12 cellular contexts compared by ENCODE assay signal in genomic region chr7:142298009-142298408, GRCh38. TPM values are rescaled to one million over a fixed set of nuclear protein-coding genes. Genes with fewer than 3 reads are reported as not detected.
DNase-seq lines count a peak whose midpoint lies in the region; ATAC-seq and TF ChIP-seq lines count a peak whose summit lies in the region.
"Had no signal": no experiment of that assay in that cellular context is flagged by ENCODE, and none has a peak within 500 bp of the region (broad histone marks: within the 10 kb centered on the region; RNA-seq: fewer than 3 reads in every experiment).

No MANE protein-coding gene starts in this region.

- H3K9me3 Mint-ChIP-seq in activated T-helper 17 cell treated with anti-CD3 and anti-CD28 coated beads, Interleukin-2, amount 50 U/mL, for 72 hours, result no peaks in the 10 kb centered on the region

- H4K5ac ChIP-seq in mesendoderm (ENCODE audit: low read length), result no peak overlapping the region

- no peak overlapping the region for H3K56ac ChIP-seq in mesendoderm (ENCODE audit: low read length)

- H3K36me3 ChIP-seq in DND-41 (ENCODE audit: insufficient read depth, low read length) (no peaks in the 10 kb centered on the region), mesendoderm (ENCODE audit: control insufficient read depth, insufficient read depth, low read length) (no peaks in the 10 kb centered on the region)
- H3K36me3 ChIP-seq: ascending aorta, gastrocnemius medialis had no signal

- no peak overlapping the region for H3K18ac ChIP-seq in mesendoderm (ENCODE audit: low read length)

- H3K4me1 ChIP-seq in DND-41 (ENCODE audit: insufficient read depth, low read length) (peaks cover 30% of the 10 kb centered on the region), mesendoderm (ENCODE audit: control insufficient read depth, low read depth, low read length) (no peaks in the 10 kb centered on the region)
- H3K4me1 ChIP-seq: ascending aorta, gastrocnemius medialis had no signal

- no peak overlapping the region for H3K9ac ChIP-seq in DND-41 (ENCODE audit: low read depth, low read length)
- H3K9ac ChIP-seq in mesendoderm (ENCODE audit: low read length), result no peak overlapping the region

- no peak overlapping the region for H2AFZ ChIP-seq in DND-41 (ENCODE audit: low read depth, low read length)

- no peak overlapping the region for H2BK120ac ChIP-seq in mesendoderm (ENCODE audit: low read depth, low read length)

- peak; percentile 68 for TF ChIP-seq CTCF in DND-41 (IDR thresholded peaks at IDR 0.05; ENCODE audit: borderline replicate concordance, extremely low read depth, low read length, poor library complexity, severe bottlenecking)

- no peak overlapping the region for H3K4ac ChIP-seq in mesendoderm (ENCODE audit: low read depth, low read length)

- no peak overlapping the region for H3K4me3 Mint-ChIP-seq in activated T-helper 17 cell treated with anti-CD3 and anti-CD28 coated beads, Interleukin-2, amount 50 U/mL, for 72 hours

- H3K27ac Mint-ChIP-seq in activated T-helper 17 cell treated with anti-CD3 and anti-CD28 coated beads, Interleukin-2, amount 50 U/mL, for 72 hours, result no peak overlapping the region

- no peaks in the 10 kb centered on the region for H3K36me3 Mint-ChIP-seq in activated T-helper 17 cell treated with anti-CD3 and anti-CD28 coated beads, Interleukin-2, amount 50 U/mL, for 72 hours (ENCODE audit: low read depth)

- H3K4me2 ChIP-seq in DND-41 (ENCODE audit: insufficient read depth, low read length) (no peak overlapping the region), mesendoderm (ENCODE audit: low read length) (no peak overlapping the region)

- H3K27ac ChIP-seq in DND-41 (ENCODE audit: low read length) (no peak overlapping the region), mesendoderm (ENCODE audit: low read depth, low read length) (no peak overlapping the region)
- H3K27ac ChIP-seq: ascending aorta, gastrocnemius medialis had no signal

- H3K79me1 ChIP-seq in mesendoderm (ENCODE audit: low read length), result no peaks in the 10 kb centered on the region

- H3K4me3 ChIP-seq in DND-41 (ENCODE audit: low read depth in 1 of 2, low read length in 2 of 2) (no peak overlapping the region), mesendoderm (ENCODE audit: low read length) (no peak overlapping the region)
- H3K4me3 ChIP-seq: ascending aorta, gastrocnemius medialis had no signal

- no CpG with 5 or more reads among the region's 5 CpGs for WGBS in mesendoderm (ENCODE audit: extremely low coverage, insufficient coverage, low lambda C conversion rate)

- no peak overlapping the region for H4K8ac ChIP-seq in mesendoderm (ENCODE audit: low read depth, low read length)

- no peaks in the 10 kb centered on the region for H3K4me1 Mint-ChIP-seq in activated T-helper 17 cell treated with anti-CD3 and anti-CD28 coated beads, Interleukin-2, amount 50 U/mL, for 72 hours

- H2BK15ac ChIP-seq in mesendoderm (replicated peaks; ENCODE audit: low read depth), result no peak overlapping the region

- H3K9me3 ChIP-seq in DND-41 (ENCODE audit: insufficient read depth, low read length, severe bottlenecking), result no peaks in the 10 kb centered on the region
- H3K9me3 ChIP-seq: ascending aorta, gastrocnemius medialis had no signal

- ATAC-seq in DND-41 (ENCODE audit: insufficient read depth, low read depth) (no peak), GM21717 (IDR thresholded peaks at IDR 0.05; ENCODE audit: unreplicated experiment) (no peak)
- peak; percentile 34 for ATAC-seq in activated T-helper 17 cell treated with anti-CD3 and anti-CD28 coated beads, Interleukin-2, amount 50 U/mL, for 72 hours (replicated peaks)
- ATAC-seq: gastrocnemius medialis had no signal

- H2AK5ac ChIP-seq in mesendoderm (ENCODE audit: low read length), result no peak overlapping the region

- H2BK5ac ChIP-seq in mesendoderm (ENCODE audit: low read length), result no peak overlapping the region

- H4K20me1 ChIP-seq in DND-41 (ENCODE audit: insufficient read depth, low read length), result no peaks in the 10 kb centered on the region

- DNase-seq in DND-41, result peak; percentile 32
- peak; percentile 49 for DNase-seq in HuH-7 (ENCODE audit: low spot score)
- DNase-seq in mesendoderm, result peak; percentile 92
- DNase-seq in hippocampal formation (lab: John Stamatoyannopoulos, UW), result no peak
- DNase-seq in inferior parietal cortex (ENCODE audit: extremely low spot score), result no peak
- DNase-seq in activated effector memory CD4-positive, alpha-beta T cell treated with anti-CD3 and anti-CD28 coated beads, Interleukin-2, amount 50 U/mL, for 16 hours, result no peak
- DNase-seq: gastrocnemius medialis, NCI-H510A had no signal

- H3K23ac ChIP-seq in mesendoderm (ENCODE audit: low read length), result no peak overlapping the region

- no peaks in the 10 kb centered on the region for H3K79me2 ChIP-seq in DND-41 (ENCODE audit: insufficient read depth, low read length)
- H3K79me2 ChIP-seq in mesendoderm (ENCODE audit: control insufficient read depth, insufficient read depth, low read length), result no peaks in the 10 kb centered on the region

- H3K27me3 ChIP-seq in DND-41 (ENCODE audit: insufficient read depth, low read length, poor library complexity), result no peaks in the 10 kb centered on the region
- no peaks in the 10 kb centered on the region for H3K27me3 ChIP-seq in mesendoderm (ENCODE audit: insufficient read depth, low read length, poor library complexity)
- H3K27me3 ChIP-seq: ascending aorta, gastrocnemius medialis had no signal

- H3K27me3 Mint-ChIP-seq in activated T-helper 17 cell treated with anti-CD3 and anti-CD28 coated beads, Interleukin-2, amount 50 U/mL, for 72 hours, result peaks cover 25% of the 10 kb centered on the region

RNA-seq across cellular contexts. Expression of gene PRSS58, which starts 40.2 kb away (rescaled TPM):
- total RNA-seq in activated T-helper 17 cell treated with anti-CD3 and anti-CD28 coated beads, Interleukin-2, amount 50 U/mL, for 72 hours, result not detected
- polyA plus RNA-seq in mesendoderm (2013, experiment 1 of 2), result not detected
- not detected for polyA plus RNA-seq in mesendoderm (2013, experiment 2 of 2)
- total RNA-seq: ascending aorta, gastrocnemius medialis had no signal
- polyA plus RNA-seq: neural cell had no signal

Comparison
In these comparisons a context has a peak if more than half of its experiments do, and no peak if none do; other contexts are left out.
1. DNase-seq: peak in DND-41 (single experiment), HuH-7 (single experiment) and mesendoderm (single experiment); none in hippocampal formation (0 of 2), inferior parietal cortex (single experiment) and activated effector memory CD4-positive, alpha-beta T cell treated with anti-CD3 and anti-CD28 coated beads, Interleukin-2, amount 50 U/mL, for 16 hours (single experiment).